1 cellular context compared by ENCODE assay signal in the genomic region with DNA sequence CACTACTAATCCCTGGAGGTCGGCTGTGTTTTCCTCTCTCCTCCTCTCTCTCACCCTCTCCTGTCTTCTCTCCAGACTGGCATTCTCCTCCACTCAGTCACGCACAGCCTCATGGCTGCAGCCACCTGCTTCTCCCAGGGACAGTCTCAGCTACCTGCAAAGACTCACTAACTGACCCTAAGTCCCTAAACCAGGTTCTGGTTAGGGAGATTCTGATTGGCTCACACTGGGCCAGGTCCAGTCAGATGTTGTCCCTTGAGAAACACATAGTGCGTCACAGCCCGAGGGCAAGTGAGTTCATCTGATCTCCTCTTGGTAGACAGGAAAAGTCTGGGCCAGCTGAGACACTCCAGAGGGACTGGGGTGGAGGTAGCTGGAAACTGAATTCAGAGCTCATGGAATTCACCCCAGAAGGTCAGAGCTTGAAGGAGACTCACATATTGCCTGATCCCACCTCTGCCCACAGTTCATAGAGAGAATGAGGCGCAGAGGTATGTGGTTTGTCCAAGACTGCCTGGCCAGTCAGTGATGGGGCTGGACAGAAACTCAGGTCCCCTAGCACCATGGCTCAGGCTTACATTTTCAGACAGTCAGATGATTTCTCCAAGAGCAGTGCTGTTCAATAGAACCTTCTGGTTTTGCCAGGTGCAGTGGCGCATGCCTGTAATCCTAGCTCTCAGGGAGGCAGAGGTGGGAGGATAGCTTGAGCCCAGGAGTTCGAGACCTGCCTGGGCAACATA.
TF ChIP-seq lines count a peak whose summit lies in the region.

No MANE protein-coding gene starts in this region.

TF ChIP-seq in HepG2, 621 proteins besides CTCF, POLR2A, EP300 and RAD21 (continued from another document):
- TF ChIP-seq DBP (CRISPR knock-in tag; IDR thresholded peaks at IDR 0.05; ENCODE audit: not compliant biosample characterization) (no peak), ZNF501 (CRISPR knock-in tag; IDR thresholded peaks at IDR 0.05) (no peak), ZNF557 (CRISPR knock-in tag; IDR thresholded peaks at IDR 0.05) (no peak), TFE3 (CRISPR knock-in tag; IDR thresholded peaks at IDR 0.05) (no peak), U2AF2 (IDR thresholded peaks at IDR 0.05; ENCODE audit: low read depth, low read length) (no peak), ZNF12 (CRISPR knock-in tag; IDR thresholded peaks at IDR 0.05) (no peak), CEBPZ (IDR thresholded peaks at IDR 0.05; ENCODE audit: low read length) (no peak), RARG (CRISPR knock-in tag; IDR thresholded peaks at IDR 0.05; ENCODE audit: low read depth) (no peak), TOPORS (CRISPR knock-in tag; IDR thresholded peaks at IDR 0.05) (no peak), PREB (CRISPR knock-in tag; IDR thresholded peaks at IDR 0.05) (no peak), JUND (CRISPR knock-in tag; IDR thresholded peaks at IDR 0.05) (no peak), ZNF639 (CRISPR knock-in tag; conservative IDR thresholded peaks at IDR 0.05) (no peak), DMAP1 (CRISPR knock-in tag; IDR thresholded peaks at IDR 0.05) (no peak), ZNF136 (CRISPR knock-in tag; IDR thresholded peaks at IDR 0.05; ENCODE audit: low read depth) (no peak), AKAP8 (CRISPR knock-in tag; IDR thresholded peaks at IDR 0.05) (no peak), CAMTA2 (CRISPR knock-in tag; IDR thresholded peaks at IDR 0.05; ENCODE audit: borderline replicate concordance) (no peak), NR3C1 (CRISPR knock-in tag; IDR thresholded peaks at IDR 0.05) (no peak)
- TF ChIP-seq, protein P1, sequence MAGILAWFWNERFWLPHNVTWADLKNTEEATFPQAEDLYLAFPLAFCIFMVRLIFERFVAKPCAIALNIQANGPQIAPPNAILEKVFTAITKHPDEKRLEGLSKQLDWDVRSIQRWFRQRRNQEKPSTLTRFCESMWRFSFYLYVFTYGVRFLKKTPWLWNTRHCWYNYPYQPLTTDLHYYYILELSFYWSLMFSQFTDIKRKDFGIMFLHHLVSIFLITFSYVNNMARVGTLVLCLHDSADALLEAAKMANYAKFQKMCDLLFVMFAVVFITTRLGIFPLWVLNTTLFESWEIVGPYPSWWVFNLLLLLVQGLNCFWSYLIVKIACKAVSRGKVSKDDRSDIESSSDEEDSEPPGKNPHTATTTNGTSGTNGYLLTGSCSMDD (CRISPR knock-in tag; IDR thresholded peaks at IDR 0.05) = no peak
TF ChIP-seq in HepG2: peak in this region for 0.
